1 cellular context compared by ENCODE assay signal in genomic region chr18:9613550-9614400, GRCh38.
TF ChIP-seq lines count a peak whose summit lies in the region.

No MANE protein-coding gene starts in this region.

TF ChIP-seq in H1, 55 proteins besides CTCF, POLR2A, EP300 and RAD21 (continued from another document):
- TF ChIP-seq TAF1 (IDR thresholded peaks at IDR 0.05; ENCODE audit: low read depth, low read length) (peak; percentile 68), BRCA1 (IDR thresholded peaks at IDR 0.05; ENCODE audit: low read depth, low read length) (no peak), SIN3A (conservative IDR thresholded peaks at IDR 0.05 in 1 of 2, IDR thresholded peaks at IDR 0.05 in 1 of 2; ENCODE audit: low read depth in 1 of 2, low read length in 2 of 2) (0 out of 4 replicates have a peak, but pooled peaks have one; percentile 28 to 55), SAP30 (IDR thresholded peaks at IDR 0.05; ENCODE audit: insufficient read depth, insufficient replicate concordance, low read length) (peak; percentile 37), TAF7 (optimal IDR thresholded peaks at IDR 0.05; ENCODE audit: borderline replicate concordance, low read depth, low read length) (no peak), NRF1 (IDR thresholded peaks at IDR 0.05; ENCODE audit: low read depth, low read length) (no peak), RXRA (IDR thresholded peaks at IDR 0.05; ENCODE audit: insufficient read depth, low read depth, low read length) (no peak), KDM4A (IDR thresholded peaks at IDR 0.05; ENCODE audit: low read depth, low read length, severe bottlenecking) (peak; percentile 26), NANOG (IDR thresholded peaks at IDR 0.05; ENCODE audit: insufficient read depth, low read depth, low read length, poor library complexity, severe bottlenecking) (no peak)
